In the genomic region with DNA sequence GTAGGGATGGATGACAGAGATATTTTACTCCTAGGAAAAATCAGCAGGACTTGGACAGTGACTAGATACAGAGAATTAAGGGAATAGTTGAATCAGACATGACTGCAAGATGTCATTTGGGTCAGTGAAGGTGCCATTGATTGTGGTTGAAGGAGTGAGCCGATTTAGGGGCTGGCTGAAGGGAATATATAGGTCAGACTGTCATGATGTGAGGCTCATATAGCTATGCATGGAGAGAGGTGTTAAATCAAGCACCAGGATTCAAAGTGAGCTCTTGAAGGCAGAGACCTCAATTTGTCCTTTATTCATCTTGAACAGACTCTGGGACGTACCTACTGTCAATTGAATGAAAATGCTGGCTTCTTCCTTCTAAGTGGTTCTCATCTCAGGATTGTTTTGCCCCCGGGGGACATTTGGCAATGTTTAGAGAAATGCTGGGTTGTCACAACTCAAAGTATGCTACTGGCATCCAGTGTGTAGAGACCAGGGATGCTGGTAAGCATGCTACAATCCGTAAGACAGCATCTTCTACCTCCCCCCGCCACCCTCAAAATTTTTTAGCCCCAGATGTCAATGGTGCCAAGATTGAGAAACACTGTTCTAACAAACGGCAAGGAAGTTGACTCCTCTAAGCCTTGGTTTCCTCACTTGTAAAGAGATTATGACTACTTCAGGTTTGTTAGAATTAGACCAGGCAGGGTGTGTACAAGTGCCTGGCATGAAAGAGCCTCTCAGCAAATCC, we compare ENCODE assay signal across 19 cellular contexts. TPM values are rescaled to one million over a fixed set of nuclear protein-coding genes. Genes with fewer than 3 reads are reported as not detected.
DNase-seq lines count a peak whose midpoint lies in the region; ATAC-seq and TF ChIP-seq lines count a peak whose summit lies in the region.
"Had no signal": no experiment of that assay in that cellular context is flagged by ENCODE, and none has a peak within 500 bp of the region (broad histone marks: within the 10 kb centered on the region; RNA-seq: fewer than 3 reads in every experiment).

No MANE protein-coding gene starts in this region.

- H3K36me3 ChIP-seq in lung (ENCODE audit: control insufficient read depth in 2 of 2, insufficient read depth in 2 of 2, low read length in 2 of 2) = no peaks in the 10 kb centered on the region
- H3K36me3 ChIP-seq: neural progenitor cell, Peyer's patch had no signal

- no peak for ATAC-seq in T-helper 17 cell
- ATAC-seq in lung (ENCODE audit: insufficient read depth, low FRiP score) = peak; percentile 68
- no peak for ATAC-seq in HG03354 (IDR thresholded peaks at IDR 0.05; ENCODE audit: poor library complexity, severe bottlenecking, unreplicated experiment)
- ATAC-seq: GM23338, SK-N-SH treated with all-trans-retinoic acid at 6 μM for 48 hours had no signal

- intact Hi-C loops in Calu3 (cut with micrococcal nuclease; ENCODE audit: unreplicated experiment) = loop anchor here (2.0 to 5.0 kb wide), 2 partner anchors 36 to 59 kb away; no protein-coding TSS in a partner anchor

- no peaks in the 10 kb centered on the region for H3K9me3 Mint-ChIP-seq in Calu3 (ENCODE audit: low read depth, unreplicated experiment)
- no peaks in the 10 kb centered on the region for H3K9me3 Mint-ChIP-seq in HFFc6
- H3K9me3 Mint-ChIP-seq: activated naive CD4-positive, alpha-beta T cell treated with anti-CD3 and anti-CD28 coated beads, Interleukin-2, amount 50 U/mL, for 24 hours; GM23338; neural progenitor cell had no signal

- H3K4me1 Mint-ChIP-seq in Calu3 (ENCODE audit: low read depth, unreplicated experiment) (peaks cover 81% of the 10 kb centered on the region), HFFc6 (ENCODE audit: low read depth) (peaks cover 86% of the 10 kb centered on the region), T-helper 17 cell (peaks cover 44% of the 10 kb centered on the region)

- H3K27ac Mint-ChIP-seq in Calu3 (ENCODE audit: unreplicated experiment) (peak overlapping the region; percentile 25), HFFc6 (peak overlapping the region; percentile 32), T-helper 17 cell (peak overlapping the region; percentile 54)
- H3K27ac Mint-ChIP-seq: activated naive CD4-positive, alpha-beta T cell treated with anti-CD3 and anti-CD28 coated beads, Interleukin-2, amount 50 U/mL, for 24 hours; GM23338; neural progenitor cell had no signal

- H3K4me3 Mint-ChIP-seq in Calu3 (ENCODE audit: low read depth, unreplicated experiment) (peak overlapping the region; percentile 18), HFFc6 (no peak overlapping the region), T-helper 17 cell (no peak overlapping the region)
- H3K4me3 Mint-ChIP-seq: activated naive CD4-positive, alpha-beta T cell treated with anti-CD3 and anti-CD28 coated beads, Interleukin-2, amount 50 U/mL, for 24 hours; GM23338; neural progenitor cell had no signal

- no peaks in the 10 kb centered on the region for H3K27me3 ChIP-seq in lung (ENCODE audit: control insufficient read depth, insufficient read depth)
- H3K27me3 ChIP-seq: neural progenitor cell, Peyer's patch had no signal

- no peaks in the 10 kb centered on the region for H3K9me3 ChIP-seq in T-helper 17 cell (ENCODE audit: control insufficient read depth, low read length, poor library complexity, severe bottlenecking)
- H3K9me3 ChIP-seq in lung (ENCODE audit: control insufficient read depth in 2 of 2, insufficient read depth in 1 of 2, low read length in 1 of 2) = no peaks in the 10 kb centered on the region
- H3K9me3 ChIP-seq: Peyer's patch, psoas muscle had no signal

- peaks cover 0 to 21% of the 10 kb centered on the region in 2 donors for H3K4me1 ChIP-seq in lung (ENCODE audit: control insufficient read depth in 2 of 2, insufficient read depth in 2 of 2, low read length in 2 of 2)

- CTCF ChIA-PET in Calu3 (lab: Charles Lee) = interaction anchor here (0.7 kb wide), 1 partner anchor 143 kb away, joined by 6 read pairs; no protein-coding TSS in a partner anchor

- H3K27me3 Mint-ChIP-seq in Calu3 (ENCODE audit: unreplicated experiment) (no peaks in the 10 kb centered on the region), HFFc6 (ENCODE audit: insufficient read depth) (no peaks in the 10 kb centered on the region), T-helper 17 cell (no peaks in the 10 kb centered on the region)
- H3K27me3 Mint-ChIP-seq: activated naive CD4-positive, alpha-beta T cell treated with anti-CD3 and anti-CD28 coated beads, Interleukin-2, amount 50 U/mL, for 24 hours had no signal

- no peak for DNase-seq in Calu3
- DNase-seq in HFFc6 = no peak
- DNase-seq in T-helper 17 cell = no peak
- DNase-seq in lung (ENCODE audit: low spot score) = no peak
- no peak for DNase-seq in NCI-H146 (lab: John Stamatoyannopoulos, UW)
- DNase-seq in AG08396 (ENCODE audit: low spot score) = no peak
- DNase-seq in activated CD4-positive, alpha-beta T cell treated with anti-CD3 and anti-CD28 coated beads, Interleukin-2, amount 50 U/mL, for 48 hours = no peak
- DNase-seq: activated CD4-positive, alpha-beta T cell treated with anti-CD3 and anti-CD28 coated beads for 48 hours; hippocampal formation; NCI-H1417; NCI-H774; Peyer's patch; psoas muscle had no signal

- H3K36me3 Mint-ChIP-seq in Calu3 (ENCODE audit: insufficient read depth, unreplicated experiment) = peaks cover 6% of the 10 kb centered on the region
- H3K36me3 Mint-ChIP-seq in HFFc6 (ENCODE audit: low read depth) = no peaks in the 10 kb centered on the region; the same call in 1 of the 2 replicates
- no peaks in the 10 kb centered on the region for H3K36me3 Mint-ChIP-seq in T-helper 17 cell (ENCODE audit: low read depth)

- no peak overlapping the region for H3K27ac ChIP-seq in lung (ENCODE audit: low read depth in 1 of 2, low read length in 1 of 2)
- H3K27ac ChIP-seq: coronary artery, neural progenitor cell, Peyer's patch, psoas muscle had no signal

- TF ChIP-seq CTCF in Calu3 (IDR thresholded peaks at IDR 0.05; ENCODE audit: unreplicated experiment) = no peak
- TF ChIP-seq CTCF in HFFc6 (IDR thresholded peaks at IDR 0.05) = no peak
- TF ChIP-seq CTCF in lung (IDR thresholded peaks at IDR 0.05; ENCODE audit: control extremely low read depth, extremely low read depth) = no peak

- no TSS peak for BruUV-seq in Calu3 (replicated peaks; lab: Mats Ljungman, UMichigan)

- no peak overlapping the region for H3K4me3 ChIP-seq in lung
- H3K4me3 ChIP-seq: coronary artery, GM23338, neural progenitor cell, Peyer's patch, psoas muscle had no signal

- WGBS in lung, 2 donors = 48 to 54% methylated on average over 6 of the region's 6 CpGs

RNA-seq across cellular contexts. Expression of a gene that starts 7.8 kb away (rescaled TPM):
- total RNA-seq in Calu3 (2022) (267 and 361 TPM in 2 replicates), T-helper 17 cell (10 to 100 TPM; 57.9 to 60.0 TPM), lung (100 to 1,000 TPM in 1 of 2 donors, 10 to 100 TPM in 1; 95.9 to 126 TPM)
- total RNA-seq in HFFc6 (2021; fragmentation: NEBNext Ultra II Directional; extraction: Animal tissue kit (Norgen Biotek cat#: 25700)) = 100 to 1,000 TPM; 101 to 124 (median 112) TPM
- polyA plus RNA-seq in lung = 10 to 100 TPM; 41.4 to 52.4 TPM
